17 cellular contexts compared by ENCODE assay signal in genomic region chr6:151632415-151632987, GRCh38.
DNase-seq lines count a peak whose midpoint lies in the region; ATAC-seq and TF ChIP-seq lines count a peak whose summit lies in the region.
"Had no signal": no experiment of that assay in that cellular context is flagged by ENCODE, and none has a peak within 500 bp of the region (broad histone marks: within the 10 kb centered on the region; RNA-seq: fewer than 3 reads in every experiment).

No MANE protein-coding gene starts in this region.

- TF ChIP-seq POLR2A in right lobe of liver (IDR thresholded peaks at IDR 0.05) (no peak), uterus (IDR thresholded peaks at IDR 0.05) (no peak)

- no peak overlapping the region for H3K4me2 ChIP-seq in hepatocyte
- H3K4me2 ChIP-seq: BLaER1 had no signal

- H2AFZ ChIP-seq in hepatocyte: no peak overlapping the region

- DNase-seq in hepatocyte (ENCODE audit: low spot score) (no peak), right lobe of liver (no peak), uterus (no peak), germinal center (ENCODE audit: low spot score) (no peak), chondrocyte (ENCODE audit: low spot score) (no peak)
- no peak for DNase-seq in activated naive CD8-positive, alpha-beta T cell treated with anti-CD3 and anti-CD28 coated beads for 36 hours
- DNase-seq: 8988T; CD4-positive, alpha-beta memory T cell; DMS79 treated with DMSO at 0.1 percent for 48 hours; GF-D8; GOT3; H7; HFFc6 had no signal

- H3K27ac Mint-ChIP-seq in chondrocyte (ENCODE audit: unreplicated experiment): no peak overlapping the region
- H3K27ac Mint-ChIP-seq in activated naive CD8-positive, alpha-beta T cell treated with anti-CD3 and anti-CD28 coated beads for 36 hours: no peak overlapping the region
- H3K27ac Mint-ChIP-seq: CD14-positive monocyte; CD4-positive, alpha-beta memory T cell; HFFc6 had no signal

- H3K36me3 ChIP-seq in hepatocyte (replicated peaks; ENCODE audit: insufficient read depth, low read depth) (no peaks in the 10 kb centered on the region), right lobe of liver (no peaks in the 10 kb centered on the region), uterus (no peaks in the 10 kb centered on the region)
- H3K36me3 ChIP-seq: BLaER1 had no signal

- intact Hi-C loops in right lobe of liver (cut with DNase I) (no loop called here), uterus (cut with DNase I; ENCODE audit: low total_unique reads) (no loop called here)

- H3K4me3 Mint-ChIP-seq in chondrocyte (ENCODE audit: unreplicated experiment): no peak overlapping the region
- no peak overlapping the region for H3K4me3 Mint-ChIP-seq in activated naive CD8-positive, alpha-beta T cell treated with anti-CD3 and anti-CD28 coated beads for 36 hours
- H3K4me3 Mint-ChIP-seq: CD14-positive monocyte; CD4-positive, alpha-beta memory T cell; HFFc6 had no signal

- H3K79me2 ChIP-seq in hepatocyte: no peaks in the 10 kb centered on the region

- H4K20me1 ChIP-seq in hepatocyte (ENCODE audit: insufficient read depth, poor library complexity, severe bottlenecking): no peaks in the 10 kb centered on the region
- H4K20me1 ChIP-seq: BLaER1 had no signal

- peaks cover 1% of the 10 kb centered on the region for H3K27me3 Mint-ChIP-seq in chondrocyte (ENCODE audit: low read depth)
- H3K27me3 Mint-ChIP-seq in activated naive CD8-positive, alpha-beta T cell treated with anti-CD3 and anti-CD28 coated beads for 36 hours: peaks cover 3% of the 10 kb centered on the region

- H3K9me3 ChIP-seq in hepatocyte (ENCODE audit: low read depth) (no peaks in the 10 kb centered on the region), right lobe of liver (no peaks in the 10 kb centered on the region), uterus (no peaks in the 10 kb centered on the region)
- H3K9me3 ChIP-seq: BLaER1 had no signal

- TF ChIP-seq CTCF in 22Rv1 (IDR thresholded peaks at IDR 0.05) (no peak), hepatocyte (IDR thresholded peaks at IDR 0.05; ENCODE audit: poor library complexity) (no peak), right lobe of liver (IDR thresholded peaks at IDR 0.05) (no peak), uterus (IDR thresholded peaks at IDR 0.05) (no peak), chondrocyte (IDR thresholded peaks at IDR 0.05) (no peak)

- peaks cover 4% of the 10 kb centered on the region for H3K9me3 Mint-ChIP-seq in chondrocyte (ENCODE audit: low read depth)
- H3K9me3 Mint-ChIP-seq in activated naive CD8-positive, alpha-beta T cell treated with anti-CD3 and anti-CD28 coated beads for 36 hours: no peaks in the 10 kb centered on the region
- H3K9me3 Mint-ChIP-seq: CD4-positive, alpha-beta memory T cell had no signal

- H3K4me1 ChIP-seq in hepatocyte (ENCODE audit: insufficient read depth) (peaks cover 17% of the 10 kb centered on the region), right lobe of liver (peaks cover 0 to 46% (median 23%) of the 10 kb centered on the region in 4 donors), uterus (no peaks in the 10 kb centered on the region)
- H3K4me1 ChIP-seq: BLaER1 had no signal

- no peak overlapping the region for H3K4me3 ChIP-seq in hepatocyte
- no peak overlapping the region for H3K4me3 ChIP-seq in right lobe of liver
- no peak overlapping the region for H3K4me3 ChIP-seq in uterus
- H3K4me3 ChIP-seq: BLaER1 had no signal

- H3K27ac ChIP-seq in 22Rv1 (peak overlapping the region; percentile 43; the same call in 1 of the 2 replicates), hepatocyte (peak overlapping the region; percentile 79), right lobe of liver (peak overlapping the region in 2 of 3 donors; percentile 46 to 63), uterus (peak overlapping the region; percentile 2 to 61)
- H3K27ac ChIP-seq: BLaER1 had no signal

- WGBS in hepatocyte (ENCODE audit: low lambda C conversion rate, missing lambda C conversion rate): 85% methylated on average over 2 of the region's 2 CpGs
- 35% methylated on average over 2 of the region's 2 CpGs for WGBS in right lobe of liver (ENCODE audit: insufficient coverage, low coverage, low lambda C conversion rate, missing lambda C conversion rate)

- peak; percentile 21 to 59 (median 39) for ATAC-seq in right lobe of liver
- ATAC-seq: HCT116 had no signal

- H3K27me3 ChIP-seq in hepatocyte (no peaks in the 10 kb centered on the region), right lobe of liver (no peaks in the 10 kb centered on the region), uterus (no peaks in the 10 kb centered on the region)
- H3K27me3 ChIP-seq: BLaER1 had no signal

- H3K36me3 Mint-ChIP-seq in chondrocyte (ENCODE audit: low read depth): no peaks in the 10 kb centered on the region
- H3K36me3 Mint-ChIP-seq in activated naive CD8-positive, alpha-beta T cell treated with anti-CD3 and anti-CD28 coated beads for 36 hours: no peaks in the 10 kb centered on the region
- H3K36me3 Mint-ChIP-seq: CD14-positive monocyte; CD4-positive, alpha-beta memory T cell had no signal

- H3K4me1 Mint-ChIP-seq in chondrocyte (ENCODE audit: low read depth): no peaks in the 10 kb centered on the region
- H3K4me1 Mint-ChIP-seq in activated naive CD8-positive, alpha-beta T cell treated with anti-CD3 and anti-CD28 coated beads for 36 hours: peaks cover 14% of the 10 kb centered on the region
- H3K4me1 Mint-ChIP-seq: CD4-positive, alpha-beta memory T cell had no signal

- no peaks in the 10 kb centered on the region for H3K9me2 ChIP-seq in hepatocyte (replicated peaks; ENCODE audit: insufficient read depth)
